ENCODE assay signal across 31 cellular contexts in the genomic region with DNA sequence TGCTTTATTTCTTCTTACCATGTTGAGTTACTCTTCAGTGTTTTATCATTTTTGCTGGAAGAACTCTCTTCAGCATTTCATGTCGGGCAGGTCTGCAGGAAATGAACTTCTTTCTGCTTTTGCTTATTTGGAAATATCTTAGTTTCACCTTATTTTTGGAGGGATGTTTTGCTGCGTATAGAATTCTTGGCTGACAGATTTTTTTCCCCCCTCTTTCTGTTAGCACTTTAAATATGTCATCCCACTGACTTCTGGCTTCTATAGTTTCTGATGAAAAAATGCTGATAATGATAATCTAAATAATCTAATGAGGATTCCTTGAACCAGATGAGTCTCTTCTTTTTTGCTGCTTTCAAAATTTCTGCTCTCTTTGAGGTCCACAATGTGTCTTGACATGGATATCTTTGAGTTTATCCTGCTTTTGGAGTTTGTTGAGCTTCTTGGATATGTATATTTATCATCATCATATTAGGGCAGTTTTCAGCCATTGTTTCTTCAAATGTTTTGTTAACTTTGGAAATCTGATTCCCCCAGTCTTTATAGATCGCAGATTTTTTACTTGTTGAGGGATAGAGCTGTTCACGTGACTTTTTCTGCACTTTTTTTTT.
"Had no signal": no experiment of that assay in that cellular context is flagged by ENCODE, and none has a peak within 500 bp of the region (broad histone marks: within the 10 kb centered on the region; RNA-seq: fewer than 3 reads in every experiment).

No MANE protein-coding gene starts in this region.

- H3K27me3 ChIP-seq: body of pancreas, colonic mucosa, esophagus squamous epithelium, gastroesophageal sphincter, heart right ventricle had no signal

- H3K27ac Mint-ChIP-seq: activated CD4-positive, alpha-beta memory T cell treated with anti-CD3 and anti-CD28 coated beads, Interleukin-2, amount 10 ng/mL, durations not matched to agents 7 days and 5 days; activated CD4-positive, alpha-beta T cell treated with anti-CD3 and anti-CD28 coated beads, Interleukin-2, amount 10 ng/mL, durations not matched to agents 7 days and 5 days; activated naive CD4-positive, alpha-beta T cell treated with anti-CD3 and anti-CD28 coated beads, Interleukin-2, amount 10 ng/mL, durations not matched to agents 7 days and 5 days; activated naive CD8-positive, alpha-beta T cell; activated T-cell treated with anti-CD3 and anti-CD28 coated beads, Interleukin-2, amount 50 U/mL, for 24 hours; activated T-helper 1 cell treated with anti-CD3 and anti-CD28 coated beads, Interleukin-12 subunit alpha, Interleukin-12 subunit beta, Interleukin-2, Interleukin-4 antibody, amounts not matched to agents 30 ng/mL and 10 ng/mL and 1 ng/mL, durations not matched to agents 14 hours and 24 hours and 36 hours; activated T-helper 2 cell treated with anti-CD3 and anti-CD28 coated beads, Interferon-gamma antibody, Interleukin-2, Interleukin-4, amounts not matched to agents 10 μg/mL and 5 μg/mL and 100 μg/mL, durations not matched to agents 14 hours and 24 hours and 36 hours; T-helper 17 cell; T-helper 2 cell treated with Interferon-gamma antibody and Interleukin-4, amounts not matched to agents 5 μg/mL and 100 μg/mL, for 36 hours had no signal

- H3K27ac ChIP-seq: body of pancreas, colonic mucosa, epithelial cell of prostate, esophagus squamous epithelium, gastroesophageal sphincter, heart right ventricle, WERI-Rb-1 had no signal

- ATAC-seq: body of pancreas, gastroesophageal sphincter, heart right ventricle, T-helper 17 cell had no signal

- H3K4me3 ChIP-seq: body of pancreas, colonic mucosa, esophagus squamous epithelium, gastroesophageal sphincter, heart right ventricle had no signal

- DNase-seq: activated CD4-positive, alpha-beta memory T cell treated with anti-CD3 and anti-CD28 coated beads, Interleukin-2, amount 10 ng/mL, durations not matched to agents 7 days and 5 days; activated CD4-positive, alpha-beta T cell treated with anti-CD3 and anti-CD28 coated beads for 1 hour; activated CD4-positive, alpha-beta T cell treated with anti-CD3 and anti-CD28 coated beads for 4 hours; activated CD4-positive, alpha-beta T cell treated with anti-CD3 and anti-CD28 coated beads, Interleukin-2, amount 10 ng/mL, durations not matched to agents 7 days and 5 days; activated CD4-positive, alpha-beta T cell treated with anti-CD3 and anti-CD28 coated beads, Interleukin-2, amount 50 U/mL, for 4 hours; activated CD4-positive, CD25-positive, alpha-beta regulatory T cell; activated CD8-positive, alpha-beta memory T cell treated with anti-CD3 and anti-CD28 coated beads, Interleukin-2, amount 50 U/mL, for 48 hours; activated effector memory CD4-positive, alpha-beta T cell treated with anti-CD3 and anti-CD28 coated beads, Interleukin-2, amount 50 U/mL, for 16 hours; activated naive CD4-positive, alpha-beta T cell treated with anti-CD3 and anti-CD28 coated beads, Interleukin-2, amount 10 ng/mL, durations not matched to agents 7 days and 5 days; activated T-cell treated with anti-CD3 and anti-CD28 coated beads for 4 hours; activated T-cell treated with anti-CD3 and anti-CD28 coated beads, Interleukin-2, amount 50 U/mL, for 24 hours; amniotic stem cell; anterior cingulate cortex; body of pancreas; central memory CD4-positive, alpha-beta T cell; cerebellar nuclear complex; colonic mucosa; effector CD8-positive, alpha-beta T cell; esophagus squamous epithelium; foreskin melanocyte; heart right ventricle; T-helper 1 cell; T-helper 17 cell; T1000; WERI-Rb-1 had no signal

- H3K9me3 ChIP-seq: body of pancreas, colonic mucosa had no signal

- H3K4me1 ChIP-seq: body of pancreas, colonic mucosa, esophagus squamous epithelium, gastroesophageal sphincter had no signal

- H3K36me3 ChIP-seq: colonic mucosa had no signal

- H3K4me3 Mint-ChIP-seq: activated CD4-positive, alpha-beta memory T cell treated with anti-CD3 and anti-CD28 coated beads, Interleukin-2, amount 10 ng/mL, durations not matched to agents 7 days and 5 days; activated CD4-positive, alpha-beta T cell treated with anti-CD3 and anti-CD28 coated beads, Interleukin-2, amount 10 ng/mL, durations not matched to agents 7 days and 5 days; activated naive CD4-positive, alpha-beta T cell treated with anti-CD3 and anti-CD28 coated beads, Interleukin-2, amount 10 ng/mL, durations not matched to agents 7 days and 5 days; activated naive CD8-positive, alpha-beta T cell; activated T-cell treated with anti-CD3 and anti-CD28 coated beads, Interleukin-2, amount 50 U/mL, for 24 hours; activated T-helper 1 cell treated with anti-CD3 and anti-CD28 coated beads, Interleukin-12 subunit alpha, Interleukin-12 subunit beta, Interleukin-2, Interleukin-4 antibody, amounts not matched to agents 30 ng/mL and 10 ng/mL and 1 ng/mL, durations not matched to agents 14 hours and 24 hours and 36 hours; T-helper 17 cell; T-helper 2 cell treated with Interferon-gamma antibody and Interleukin-4, amounts not matched to agents 5 μg/mL and 100 μg/mL, for 36 hours had no signal

- H3K27me3 Mint-ChIP-seq: activated CD4-positive, alpha-beta memory T cell treated with anti-CD3 and anti-CD28 coated beads, Interleukin-2, amount 10 ng/mL, durations not matched to agents 7 days and 5 days; activated CD4-positive, alpha-beta T cell treated with anti-CD3 and anti-CD28 coated beads, Interleukin-2, amount 10 ng/mL, durations not matched to agents 7 days and 5 days; activated naive CD4-positive, alpha-beta T cell treated with anti-CD3 and anti-CD28 coated beads, Interleukin-2, amount 10 ng/mL, durations not matched to agents 7 days and 5 days; activated naive CD8-positive, alpha-beta T cell; activated T-cell treated with anti-CD3 and anti-CD28 coated beads, Interleukin-2, amount 50 U/mL, for 24 hours; T-helper 17 cell had no signal
